In the genomic region with DNA sequence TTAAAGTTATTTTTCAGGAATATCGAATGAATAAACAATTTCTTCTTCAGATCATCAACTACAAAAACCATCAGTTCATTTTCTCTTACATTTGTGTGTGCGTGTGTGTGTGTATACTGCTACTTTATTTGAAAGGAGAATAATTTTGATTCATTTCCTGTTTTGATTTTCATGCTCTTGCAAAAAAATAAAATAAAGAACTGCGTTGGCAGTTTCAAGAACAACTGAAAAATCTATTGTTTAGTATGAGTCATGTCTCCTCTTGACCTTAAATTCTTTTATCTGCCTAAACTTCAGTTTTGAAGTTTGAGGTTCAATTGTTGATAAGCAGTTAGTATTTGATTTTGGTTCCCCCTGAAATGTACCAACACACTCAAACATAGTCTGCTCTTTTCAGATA, we compare ENCODE assay signal across 1 cellular context.
TF ChIP-seq lines count a peak whose summit lies in the region.

No MANE protein-coding gene starts in this region.

TF ChIP-seq in WTC11, 78 proteins besides CTCF, POLR2A, EP300 and RAD21 (continued from another document):
- TF ChIP-seq, protein P1, sequence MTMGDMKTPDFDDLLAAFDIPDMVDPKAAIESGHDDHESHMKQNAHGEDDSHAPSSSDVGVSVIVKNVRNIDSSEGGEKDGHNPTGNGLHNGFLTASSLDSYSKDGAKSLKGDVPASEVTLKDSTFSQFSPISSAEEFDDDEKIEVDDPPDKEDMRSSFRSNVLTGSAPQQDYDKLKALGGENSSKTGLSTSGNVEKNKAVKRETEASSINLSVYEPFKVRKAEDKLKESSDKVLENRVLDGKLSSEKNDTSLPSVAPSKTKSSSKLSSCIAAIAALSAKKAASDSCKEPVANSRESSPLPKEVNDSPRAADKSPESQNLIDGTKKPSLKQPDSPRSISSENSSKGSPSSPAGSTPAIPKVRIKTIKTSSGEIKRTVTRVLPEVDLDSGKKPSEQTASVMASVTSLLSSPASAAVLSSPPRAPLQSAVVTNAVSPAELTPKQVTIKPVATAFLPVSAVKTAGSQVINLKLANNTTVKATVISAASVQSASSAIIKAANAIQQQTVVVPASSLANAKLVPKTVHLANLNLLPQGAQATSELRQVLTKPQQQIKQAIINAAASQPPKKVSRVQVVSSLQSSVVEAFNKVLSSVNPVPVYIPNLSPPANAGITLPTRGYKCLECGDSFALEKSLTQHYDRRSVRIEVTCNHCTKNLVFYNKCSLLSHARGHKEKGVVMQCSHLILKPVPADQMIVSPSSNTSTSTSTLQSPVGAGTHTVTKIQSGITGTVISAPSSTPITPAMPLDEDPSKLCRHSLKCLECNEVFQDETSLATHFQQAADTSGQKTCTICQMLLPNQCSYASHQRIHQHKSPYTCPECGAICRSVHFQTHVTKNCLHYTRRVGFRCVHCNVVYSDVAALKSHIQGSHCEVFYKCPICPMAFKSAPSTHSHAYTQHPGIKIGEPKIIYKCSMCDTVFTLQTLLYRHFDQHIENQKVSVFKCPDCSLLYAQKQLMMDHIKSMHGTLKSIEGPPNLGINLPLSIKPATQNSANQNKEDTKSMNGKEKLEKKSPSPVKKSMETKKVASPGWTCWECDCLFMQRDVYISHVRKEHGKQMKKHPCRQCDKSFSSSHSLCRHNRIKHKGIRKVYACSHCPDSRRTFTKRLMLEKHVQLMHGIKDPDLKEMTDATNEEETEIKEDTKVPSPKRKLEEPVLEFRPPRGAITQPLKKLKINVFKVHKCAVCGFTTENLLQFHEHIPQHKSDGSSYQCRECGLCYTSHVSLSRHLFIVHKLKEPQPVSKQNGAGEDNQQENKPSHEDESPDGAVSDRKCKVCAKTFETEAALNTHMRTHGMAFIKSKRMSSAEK (CRISPR knock-in tag; IDR thresholded peaks at IDR 0.05; ENCODE audit: borderline replicate concordance), result no peak
- TF ChIP-seq E2F1 (CRISPR knock-in tag; IDR thresholded peaks at IDR 0.05) (no peak), ZNF425 (CRISPR knock-in tag; conservative IDR thresholded peaks at IDR 0.05) (no peak), FOXP1 (CRISPR knock-in tag; IDR thresholded peaks at IDR 0.05; ENCODE audit: borderline replicate concordance) (no peak), CBFB (CRISPR knock-in tag; IDR thresholded peaks at IDR 0.05; ENCODE audit: low read depth) (no peak), TEAD1 (CRISPR knock-in tag; IDR thresholded peaks at IDR 0.05) (no peak), RELA (CRISPR knock-in tag; IDR thresholded peaks at IDR 0.05; ENCODE audit: borderline replicate concordance) (no peak), ZNF317 (CRISPR knock-in tag; IDR thresholded peaks at IDR 0.05; ENCODE audit: borderline replicate concordance, low read depth) (no peak), ZNF232 (CRISPR knock-in tag; IDR thresholded peaks at IDR 0.05) (no peak), FOXP4 (CRISPR knock-in tag; IDR thresholded peaks at IDR 0.05) (no peak), ESRRA (CRISPR knock-in tag; IDR thresholded peaks at IDR 0.05; ENCODE audit: borderline replicate concordance) (no peak), NFATC4 (CRISPR knock-in tag; IDR thresholded peaks at IDR 0.05) (no peak), ZSCAN18 (CRISPR knock-in tag; IDR thresholded peaks at IDR 0.05) (no peak), RORB (CRISPR knock-in tag; IDR thresholded peaks at IDR 0.05) (no peak)
- TF ChIP-seq, protein P2, sequence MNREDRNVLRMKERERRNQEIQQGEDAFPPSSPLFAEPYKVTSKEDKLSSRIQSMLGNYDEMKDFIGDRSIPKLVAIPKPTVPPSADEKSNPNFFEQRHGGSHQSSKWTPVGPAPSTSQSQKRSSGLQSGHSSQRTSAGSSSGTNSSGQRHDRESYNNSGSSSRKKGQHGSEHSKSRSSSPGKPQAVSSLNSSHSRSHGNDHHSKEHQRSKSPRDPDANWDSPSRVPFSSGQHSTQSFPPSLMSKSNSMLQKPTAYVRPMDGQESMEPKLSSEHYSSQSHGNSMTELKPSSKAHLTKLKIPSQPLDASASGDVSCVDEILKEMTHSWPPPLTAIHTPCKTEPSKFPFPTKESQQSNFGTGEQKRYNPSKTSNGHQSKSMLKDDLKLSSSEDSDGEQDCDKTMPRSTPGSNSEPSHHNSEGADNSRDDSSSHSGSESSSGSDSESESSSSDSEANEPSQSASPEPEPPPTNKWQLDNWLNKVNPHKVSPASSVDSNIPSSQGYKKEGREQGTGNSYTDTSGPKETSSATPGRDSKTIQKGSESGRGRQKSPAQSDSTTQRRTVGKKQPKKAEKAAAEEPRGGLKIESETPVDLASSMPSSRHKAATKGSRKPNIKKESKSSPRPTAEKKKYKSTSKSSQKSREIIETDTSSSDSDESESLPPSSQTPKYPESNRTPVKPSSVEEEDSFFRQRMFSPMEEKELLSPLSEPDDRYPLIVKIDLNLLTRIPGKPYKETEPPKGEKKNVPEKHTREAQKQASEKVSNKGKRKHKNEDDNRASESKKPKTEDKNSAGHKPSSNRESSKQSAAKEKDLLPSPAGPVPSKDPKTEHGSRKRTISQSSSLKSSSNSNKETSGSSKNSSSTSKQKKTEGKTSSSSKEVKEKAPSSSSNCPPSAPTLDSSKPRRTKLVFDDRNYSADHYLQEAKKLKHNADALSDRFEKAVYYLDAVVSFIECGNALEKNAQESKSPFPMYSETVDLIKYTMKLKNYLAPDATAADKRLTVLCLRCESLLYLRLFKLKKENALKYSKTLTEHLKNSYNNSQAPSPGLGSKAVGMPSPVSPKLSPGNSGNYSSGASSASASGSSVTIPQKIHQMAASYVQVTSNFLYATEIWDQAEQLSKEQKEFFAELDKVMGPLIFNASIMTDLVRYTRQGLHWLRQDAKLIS (CRISPR knock-in tag; IDR thresholded peaks at IDR 0.05; ENCODE audit: borderline replicate concordance), result no peak
TF ChIP-seq in WTC11: peak in this region for 0.
